8 cellular contexts compared by ENCODE assay signal in the genomic region with DNA sequence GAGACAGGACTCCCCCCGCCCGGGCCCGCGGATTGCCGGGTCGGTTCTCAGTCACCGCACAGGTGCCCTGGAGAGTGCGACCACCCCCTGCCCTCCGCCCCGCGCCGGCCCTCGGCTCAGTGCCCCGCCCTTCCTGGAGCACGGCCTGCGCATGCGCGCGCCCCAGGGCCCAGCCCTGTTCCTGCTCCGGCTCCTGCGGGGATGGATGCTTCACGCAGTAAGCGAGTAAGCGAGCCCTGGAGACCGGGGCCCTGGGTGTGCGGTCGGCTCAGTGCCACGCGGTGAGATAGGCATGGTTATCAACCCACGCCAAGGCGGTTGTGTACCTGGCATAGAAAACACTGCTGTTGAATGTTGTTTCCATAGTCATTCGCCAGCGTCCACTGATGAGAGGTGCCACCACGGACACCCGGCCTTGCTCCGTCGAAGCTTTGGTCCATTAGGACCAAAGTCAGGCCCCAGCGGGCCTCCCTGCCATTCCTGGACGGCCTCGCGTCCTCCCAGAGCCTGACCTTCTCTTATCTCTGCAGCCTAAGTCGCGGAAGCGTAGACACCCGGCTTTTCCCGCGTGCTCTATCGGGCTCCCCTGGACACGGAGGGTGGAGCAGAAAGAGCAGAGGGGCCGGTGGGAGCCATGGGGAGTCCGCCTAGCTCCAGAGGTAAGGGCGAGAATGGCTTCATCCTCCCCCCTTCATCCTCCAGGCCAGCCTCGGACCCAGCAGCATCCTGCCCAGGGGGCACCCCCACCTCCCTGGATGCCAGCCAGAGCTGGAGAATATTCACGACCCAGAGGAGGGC.
DNase-seq lines count a peak whose midpoint lies in the region; ATAC-seq, FAIRE-seq and TF ChIP-seq lines count a peak whose summit lies in the region.

No MANE protein-coding gene starts in this region.

- H3K79me2 ChIP-seq in keratinocyte (ENCODE audit: control insufficient read depth, insufficient read depth, low read length), result no peaks in the 10 kb centered on the region
- H3K79me2 ChIP-seq in smooth muscle cell (ENCODE audit: low read depth), result no peaks in the 10 kb centered on the region

- H4K20me1 ChIP-seq in keratinocyte (ENCODE audit: control insufficient read depth, extremely low read depth, insufficient read depth, low read length) (no peaks in the 10 kb centered on the region), smooth muscle cell (ENCODE audit: low read depth) (no peaks in the 10 kb centered on the region)

- H3K4me2 ChIP-seq in keratinocyte (ENCODE audit: control insufficient read depth, extremely low read depth, insufficient read depth, low read depth, low read length), result peak overlapping the region; percentile 83
- no peak overlapping the region for H3K4me2 ChIP-seq in smooth muscle cell

- peak; percentile 85 for DNase-seq in GM12891 (ENCODE audit: insufficient read length, low spot score)
- DNase-seq in WERI-Rb-1, result peak; percentile 63
- no peak for DNase-seq in brain microvascular endothelial cell
- DNase-seq in keratinocyte (ENCODE audit: low read depth, low spot score), result no peak
- DNase-seq in stimulated activated CD4-positive, alpha-beta T cell treated with anti-CD3 and anti-CD28 coated beads, Interleukin-4, amount 100 ng/mL, for 4 hours, result peak; percentile 53 to 66
- no peak for DNase-seq in smooth muscle cell (lab: John Stamatoyannopoulos, UW; ENCODE audit: unreplicated experiment)
- no peak for DNase-seq in HEK293T (ENCODE audit: extremely low spot score)

- H3K27me3 ChIP-seq in WERI-Rb-1 (ENCODE audit: insufficient read depth, low read depth, severe bottlenecking), result no peaks in the 10 kb centered on the region
- no peaks in the 10 kb centered on the region for H3K27me3 ChIP-seq in brain microvascular endothelial cell (replicated peaks)
- peaks cover 8% of the 10 kb centered on the region for H3K27me3 ChIP-seq in keratinocyte (ENCODE audit: control insufficient read depth, extremely low read depth, insufficient read depth, low read length)
- H3K27me3 ChIP-seq in smooth muscle cell (ENCODE audit: low read depth), result no peaks in the 10 kb centered on the region

- dilution Hi-C loops in keratinocyte (cut with MboI; ENCODE audit: extremely low pct_ligation_motif_present, low sequenced_read_pairs), result no loop called here

- H3K9me3 ChIP-seq in WERI-Rb-1 (ENCODE audit: severe bottlenecking) (no peaks in the 10 kb centered on the region), keratinocyte (ENCODE audit: control insufficient read depth, low read depth, low read length) (no peaks in the 10 kb centered on the region), smooth muscle cell (replicated peaks; ENCODE audit: low read depth) (no peaks in the 10 kb centered on the region)

- H3K4me3 ChIP-seq in WERI-Rb-1 (ENCODE audit: low read depth, low read length) (peak overlapping the region; percentile 46), brain microvascular endothelial cell (ENCODE audit: low read depth, low read length) (peak overlapping the region; percentile 49), keratinocyte (ENCODE audit: control insufficient read depth in 2 of 3, extremely low read depth in 1 of 3, insufficient read depth in 2 of 3, low read depth in 1 of 3, low read length in 3 of 3) (peak overlapping the region; percentile 24 to 66 (median 57)), smooth muscle cell (no peak overlapping the region)

- TF ChIP-seq POLR2A in GM12891 (IDR thresholded peaks at IDR 0.05; ENCODE audit: low read depth, low read length), result no peak

- H3K9ac ChIP-seq in keratinocyte (ENCODE audit: control insufficient read depth, extremely low read depth, insufficient read depth, low read length) (no peak overlapping the region), smooth muscle cell (ENCODE audit: low read depth) (no peak overlapping the region)

- no peaks in the 10 kb centered on the region for H3K9me1 ChIP-seq in keratinocyte (ENCODE audit: control insufficient read depth, extremely low read depth, insufficient read depth, low read length)

- FAIRE-seq in GM12891 (lab: Jason Lieb, UNC) (peak; percentile 57), keratinocyte (lab: Jason Lieb, UNC) (no peak)

- WGBS in smooth muscle cell (ENCODE audit: low lambda C conversion rate), result 96% methylated on average over 41 of the region's 54 CpGs

- H3K27ac ChIP-seq in WERI-Rb-1 (no peak overlapping the region), brain microvascular endothelial cell (no peak overlapping the region), keratinocyte (ENCODE audit: control insufficient read depth, insufficient read depth, low read length) (no peak overlapping the region), smooth muscle cell (ENCODE audit: low read depth) (no peak overlapping the region)

- POLR2A ChIA-PET in HEK293T (lab: Yijun Ruan, JAX), result no interaction called here

- in situ Hi-C loops in brain microvascular endothelial cell (cut with HindIII; ENCODE audit: low pct_ligation_motif_present, low sequenced_read_pairs), result no loop called here

- H3K4me1 ChIP-seq in keratinocyte (ENCODE audit: control insufficient read depth, extremely low read depth, insufficient read depth, low read length), result peaks cover 5% of the 10 kb centered on the region
- H3K4me1 ChIP-seq in smooth muscle cell (ENCODE audit: low read depth), result no peaks in the 10 kb centered on the region

- H3F3A ChIP-seq in smooth muscle cell (ENCODE audit: low read depth), result no peaks in the 10 kb centered on the region

- peak overlapping the region; percentile 92 for H2AFZ ChIP-seq in keratinocyte (ENCODE audit: control insufficient read depth, low read length)
- H2AFZ ChIP-seq in smooth muscle cell (ENCODE audit: low read depth), result no peak overlapping the region

- H3K36me3 ChIP-seq in WERI-Rb-1 (no peaks in the 10 kb centered on the region), brain microvascular endothelial cell (replicated peaks) (no peaks in the 10 kb centered on the region), keratinocyte (ENCODE audit: control insufficient read depth in 2 of 2, extremely low read depth in 1 of 2, insufficient read depth in 2 of 2, low read length in 2 of 2) (no peaks in the 10 kb centered on the region), smooth muscle cell (ENCODE audit: low read depth) (no peaks in the 10 kb centered on the region)

- TF ChIP-seq CTCF in WERI-Rb-1 (IDR thresholded peaks at IDR 0.05; ENCODE audit: low read depth, low read length) (no peak), brain microvascular endothelial cell (IDR thresholded peaks at IDR 0.05; ENCODE audit: low read depth, low read length, missing control alignments) (no peak), keratinocyte (optimal IDR thresholded peaks at IDR 0.05 in 1 of 3, IDR thresholded peaks at IDR 0.05 in 1 of 3, conservative IDR thresholded peaks at IDR 0.05 in 1 of 3; ENCODE audit: extremely low read depth in 1 of 3, insufficient read depth in 2 of 3, low read length in 3 of 3) (no peak), smooth muscle cell (IDR thresholded peaks at IDR 0.05; ENCODE audit: borderline replicate concordance, insufficient read depth, poor library complexity, severe bottlenecking) (no peak)

- CTCF ChIA-PET in HEK293T (lab: Yijun Ruan, JAX), result no interaction called here

- peak; percentile 76 for ATAC-seq in HG02885 (IDR thresholded peaks at IDR 0.05; ENCODE audit: poor library complexity, unreplicated experiment)

TF ChIP-seq in GM12891, 5 proteins besides CTCF, POLR2A, EP300 and RAD21:
- no peak for TF ChIP-seq SPI1 (IDR thresholded peaks at IDR 0.05; ENCODE audit: low read depth, low read length)
- no peak for TF ChIP-seq PAX5 (IDR thresholded peaks at IDR 0.05; ENCODE audit: insufficient read depth, low read length, severe bottlenecking)
- no peak for TF ChIP-seq TAF1 (IDR thresholded peaks at IDR 0.05; ENCODE audit: low read depth, low read length)
- TF ChIP-seq POU2F2 (IDR thresholded peaks at IDR 0.05; ENCODE audit: low read depth, low read length), result no peak
- no peak for TF ChIP-seq POLR2AphosphoS5 (IDR thresholded peaks at IDR 0.05; ENCODE audit: low read depth, low read length)
TF ChIP-seq in GM12891: peak in this region for 0.

TF ChIP-seq in HEK293T, 16 proteins besides CTCF, POLR2A, EP300 and RAD21:
- TF ChIP-seq, protein P1, sequence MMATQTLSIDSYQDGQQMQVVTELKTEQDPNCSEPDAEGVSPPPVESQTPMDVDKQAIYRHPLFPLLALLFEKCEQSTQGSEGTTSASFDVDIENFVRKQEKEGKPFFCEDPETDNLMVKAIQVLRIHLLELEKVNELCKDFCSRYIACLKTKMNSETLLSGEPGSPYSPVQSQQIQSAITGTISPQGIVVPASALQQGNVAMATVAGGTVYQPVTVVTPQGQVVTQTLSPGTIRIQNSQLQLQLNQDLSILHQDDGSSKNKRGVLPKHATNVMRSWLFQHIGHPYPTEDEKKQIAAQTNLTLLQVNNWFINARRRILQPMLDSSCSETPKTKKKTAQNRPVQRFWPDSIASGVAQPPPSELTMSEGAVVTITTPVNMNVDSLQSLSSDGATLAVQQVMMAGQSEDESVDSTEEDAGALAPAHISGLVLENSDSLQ (IDR thresholded peaks at IDR 0.05), result no peak
- TF ChIP-seq FOXK2 (IDR thresholded peaks at IDR 0.05) (no peak), LEF1 (IDR thresholded peaks at IDR 0.05; ENCODE audit: borderline replicate concordance) (no peak), ZNF384 (IDR thresholded peaks at IDR 0.05) (no peak), HDGF (IDR thresholded peaks at IDR 0.05; ENCODE audit: borderline replicate concordance) (no peak), BHLHE40 (IDR thresholded peaks at IDR 0.05; ENCODE audit: borderline replicate concordance) (no peak), FOXA1 (IDR thresholded peaks at IDR 0.05) (no peak), SUZ12 (IDR thresholded peaks at IDR 0.05) (no peak), L3MBTL2 (conservative IDR thresholded peaks at IDR 0.05) (no peak), TARDBP (IDR thresholded peaks at IDR 0.05) (no peak), SP1 (IDR thresholded peaks at IDR 0.05) (no peak)

Comparison
In these comparisons a context has a peak if more than half of its experiments do, and no peak if none do; other contexts are left out.
1. DNase-seq: peak in GM12891 (single experiment), WERI-Rb-1 (single experiment) and stimulated activated CD4-positive, alpha-beta T cell treated with anti-CD3 and anti-CD28 coated beads, Interleukin-4, amount 100 ng/mL, for 4 hours (2 of 2); none in brain microvascular endothelial cell (single experiment), keratinocyte (single experiment), smooth muscle cell (single experiment) and HEK293T (single experiment).